ENCODE assay signal across 20 cellular contexts in genomic region chr3:96169111-96169510, GRCh38.
A peak's percentile ranks its signal among the peaks of the same experiment; 100 is the strongest.
DNase-seq lines count a peak whose midpoint lies in the region; ATAC-seq and TF ChIP-seq lines count a peak whose summit lies in the region.
"Had no signal": no experiment of that assay in that cellular context is flagged by ENCODE, and none has a peak within 500 bp of the region (broad histone marks: within the 10 kb centered on the region; RNA-seq: fewer than 3 reads in every experiment).

No MANE protein-coding gene starts in this region.

- intact Hi-C loops in sigmoid colon (cut with DNase I), result no loop called here
- intact Hi-C loops in cardiac septum (cut with DNase I), result no loop called here

- no peaks in the 10 kb centered on the region for H4K20me1 ChIP-seq in GM23338 (replicated peaks; ENCODE audit: insufficient read depth)
- H4K20me1 ChIP-seq: BLaER1 treated with 17β-estradiol and CSF1 and Interleukin-3, amounts not matched to agents 10 nM and 100 nM had no signal

- H3K4me1 ChIP-seq in GM23338 (ENCODE audit: insufficient read depth) (no peaks in the 10 kb centered on the region), endodermal cell (ENCODE audit: control insufficient read depth, insufficient read depth, low read length) (no peaks in the 10 kb centered on the region), sigmoid colon (no peaks in the 10 kb centered on the region)
- H3K4me1 ChIP-seq: A549, Caco-2 had no signal

- TF ChIP-seq CTCF in GM23338 (conservative IDR thresholded peaks at IDR 0.05; ENCODE audit: low read depth in 2 of 2), result no peak
- no peak for TF ChIP-seq CTCF in WTC11 (IDR thresholded peaks at IDR 0.05)
- no peak for TF ChIP-seq CTCF in endodermal cell (conservative IDR thresholded peaks at IDR 0.05)
- no peak for TF ChIP-seq CTCF in sigmoid colon (IDR thresholded peaks at IDR 0.05)

- no peak overlapping the region for H3K4me2 ChIP-seq in GM23338
- H3K4me2 ChIP-seq: A549; BLaER1 treated with 17β-estradiol and CSF1 and Interleukin-3, amounts not matched to agents 10 nM and 100 nM had no signal

- H3K4me1 Mint-ChIP-seq in GM23338 (no peaks in the 10 kb centered on the region), WTC11 (peaks cover 8% of the 10 kb centered on the region), endodermal cell (no peaks in the 10 kb centered on the region)
- H3K4me1 Mint-ChIP-seq: B cell had no signal

- TF ChIP-seq POLR2A in sigmoid colon (IDR thresholded peaks at IDR 0.05), result no peak

- H3K9me3 ChIP-seq in endodermal cell (ENCODE audit: control insufficient read depth, low read length) (peaks cover 18% of the 10 kb centered on the region), sigmoid colon (no peaks in the 10 kb centered on the region)
- H3K9me3 ChIP-seq: A549, Caco-2 had no signal

- H3K9me3 Mint-ChIP-seq in GM23338, result peaks cover 43% of the 10 kb centered on the region
- peaks cover 55% of the 10 kb centered on the region for H3K9me3 Mint-ChIP-seq in WTC11
- H3K9me3 Mint-ChIP-seq in endodermal cell, result peaks cover 19% of the 10 kb centered on the region
- H3K9me3 Mint-ChIP-seq: CD4-positive, alpha-beta T cell had no signal

- H3K9ac ChIP-seq in endodermal cell (ENCODE audit: extremely low read depth, low read length, poor library complexity, severe bottlenecking), result no peak overlapping the region
- H3K9ac ChIP-seq: BLaER1 treated with 17β-estradiol and CSF1 and Interleukin-3, amounts not matched to agents 10 nM and 100 nM had no signal

- POLR2A ChIA-PET in WTC11 (lab: Charles Lee), result no interaction called here

- DNase-seq in GM23338 (ENCODE audit: low spot score) (peak; percentile 1), WTC11 (ENCODE audit: low spot score) (no peak), endodermal cell (peak; percentile 52), sigmoid colon (peak; percentile 52), cardiac septum (ENCODE audit: low spot score) (no peak), SIG-M5 (lab: John Stamatoyannopoulos, UW) (no peak)
- DNase-seq: AML-193; Caco-2; Calu3; CD4-positive, alpha-beta T cell; CD8-positive, alpha-beta T cell; DMS79 treated with DMSO at 0.1 percent for 48 hours; GF-D8 had no signal

- TF ChIP-seq EP300 in sigmoid colon (IDR thresholded peaks at IDR 0.05), result no peak

- no peaks in the 10 kb centered on the region for H3K9me2 ChIP-seq in GM23338 (ENCODE audit: insufficient read depth)

- CTCF ChIA-PET in WTC11 (lab: Charles Lee), result no interaction called here

- H3K27ac Mint-ChIP-seq in GM23338 (no peak overlapping the region), WTC11 (0 out of 2 replicates have a peak overlapping the region, but pooled peaks have one; percentile 36), endodermal cell (no peak overlapping the region)
- H3K27ac Mint-ChIP-seq: B cell; CD4-positive, alpha-beta T cell; CD8-positive, alpha-beta T cell had no signal

- no peaks in the 10 kb centered on the region for H3K79me2 ChIP-seq in GM23338 (replicated peaks; ENCODE audit: insufficient read depth)

- no peaks in the 10 kb centered on the region for H3K27me3 ChIP-seq in GM23338 (ENCODE audit: insufficient read depth)
- no peaks in the 10 kb centered on the region for H3K27me3 ChIP-seq in endodermal cell (ENCODE audit: control insufficient read depth, insufficient read depth, low read length, poor library complexity, severe bottlenecking)
- no peaks in the 10 kb centered on the region for H3K27me3 ChIP-seq in sigmoid colon
- H3K27me3 ChIP-seq: BLaER1 treated with 17β-estradiol and CSF1 and Interleukin-3, amounts not matched to agents 10 nM and 100 nM had no signal

- no peak overlapping the region for H2AFZ ChIP-seq in GM23338

- 85 to 100% methylated on average over 1 to 3 of the region's 3 CpGs for WGBS in endodermal cell (ENCODE audit: insufficient coverage in 1 of 2, insufficient read length in 1 of 2), 2 experiments
- WGBS in sigmoid colon, 2 donors, result 76 to 80% methylated on average over 3 of the region's 3 CpGs

- H3K36me3 Mint-ChIP-seq in GM23338 (ENCODE audit: low read depth) (peaks cover 37% of the 10 kb centered on the region), WTC11 (peaks cover 53% of the 10 kb centered on the region), endodermal cell (ENCODE audit: low read depth) (no peaks in the 10 kb centered on the region)
- H3K36me3 Mint-ChIP-seq: CD8-positive, alpha-beta T cell had no signal

- H3K27ac ChIP-seq in GM23338 (ENCODE audit: low read depth), result no peak overlapping the region
- H3K27ac ChIP-seq in endodermal cell (ENCODE audit: low read depth, low read length), result no peak overlapping the region
- no peak overlapping the region for H3K27ac ChIP-seq in sigmoid colon
- H3K27ac ChIP-seq: 22Rv1; A549; BLaER1 treated with 17β-estradiol and CSF1 and Interleukin-3, amounts not matched to agents 10 nM and 100 nM; C4-2B had no signal

- H3K4me3 ChIP-seq in GM23338, result no peak overlapping the region
- H3K4me3 ChIP-seq in endodermal cell (ENCODE audit: low read length), result no peak overlapping the region
- no peak overlapping the region for H3K4me3 ChIP-seq in sigmoid colon
- H3K4me3 ChIP-seq: A549; BLaER1 treated with 17β-estradiol and CSF1 and Interleukin-3, amounts not matched to agents 10 nM and 100 nM had no signal

- ATAC-seq in GM23338 (no peak), WTC11 (peak; percentile 43), HG02798 (IDR thresholded peaks at IDR 0.05; ENCODE audit: poor library complexity, unreplicated experiment) (no peak), GM21515 (IDR thresholded peaks at IDR 0.05; ENCODE audit: unreplicated experiment) (no peak)
- ATAC-seq: A549; CD8-positive, alpha-beta T cell had no signal

- no peak overlapping the region for H3K4me3 Mint-ChIP-seq in GM23338
- H3K4me3 Mint-ChIP-seq in WTC11, result no peak overlapping the region
- H3K4me3 Mint-ChIP-seq in endodermal cell, result no peak overlapping the region
- H3K4me3 Mint-ChIP-seq: B cell; CD4-positive, alpha-beta T cell; CD8-positive, alpha-beta T cell had no signal

- H3K36me3 ChIP-seq in GM23338 (ENCODE audit: insufficient read depth) (no peaks in the 10 kb centered on the region), endodermal cell (ENCODE audit: control insufficient read depth, insufficient read depth, low read length) (no peaks in the 10 kb centered on the region), sigmoid colon (no peaks in the 10 kb centered on the region)
- H3K36me3 ChIP-seq: BLaER1 treated with 17β-estradiol and CSF1 and Interleukin-3, amounts not matched to agents 10 nM and 100 nM had no signal

- H3F3A ChIP-seq in GM23338 (replicated peaks; ENCODE audit: low read depth), result no peaks in the 10 kb centered on the region

- no peaks in the 10 kb centered on the region for H3K27me3 Mint-ChIP-seq in GM23338 (ENCODE audit: insufficient read depth, low read depth, poor library complexity)
- H3K27me3 Mint-ChIP-seq in WTC11 (ENCODE audit: low read depth), result no peaks in the 10 kb centered on the region
- H3K27me3 Mint-ChIP-seq in endodermal cell (ENCODE audit: insufficient read depth), result no peaks in the 10 kb centered on the region
- H3K27me3 Mint-ChIP-seq: B cell; CD4-positive, alpha-beta T cell had no signal

TF ChIP-seq in GM23338, 12 proteins besides CTCF, POLR2A, EP300 and RAD21 (continues in another document):
- TF ChIP-seq EZH2 (IDR thresholded peaks at IDR 0.05; ENCODE audit: low read depth, unreplicated experiment), result no peak
- no peak for TF ChIP-seq POLR2AphosphoS5 (IDR thresholded peaks at IDR 0.05; ENCODE audit: low read depth)
- TF ChIP-seq ETS1 (IDR thresholded peaks at IDR 0.05), result no peak

TF ChIP-seq in WTC11, 78 proteins besides CTCF, POLR2A, EP300 and RAD21:
- TF ChIP-seq NFATC4 (CRISPR knock-in tag; IDR thresholded peaks at IDR 0.05) (no peak), NR2C2 (CRISPR knock-in tag; IDR thresholded peaks at IDR 0.05) (no peak), ZNF416 (CRISPR knock-in tag; IDR thresholded peaks at IDR 0.05) (no peak), KAT7 (CRISPR knock-in tag; IDR thresholded peaks at IDR 0.05; ENCODE audit: borderline replicate concordance) (no peak), CDX4 (CRISPR knock-in tag; IDR thresholded peaks at IDR 0.05; ENCODE audit: borderline replicate concordance) (no peak), PRDM15 (CRISPR knock-in tag; IDR thresholded peaks at IDR 0.05) (no peak), NR3C1 (CRISPR knock-in tag; conservative IDR thresholded peaks at IDR 0.05; ENCODE audit: low read depth) (no peak)

Comparison
In these comparisons a context has a peak if more than half of its experiments do, and no peak if none do; other contexts are left out.
1. DNase-seq: peak in GM23338 (single experiment), endodermal cell (single experiment) and sigmoid colon (single experiment); none in WTC11 (single experiment), cardiac septum (single experiment) and SIG-M5 (single experiment).